ENCODE assay signal across 2 cellular contexts in the genomic region with DNA sequence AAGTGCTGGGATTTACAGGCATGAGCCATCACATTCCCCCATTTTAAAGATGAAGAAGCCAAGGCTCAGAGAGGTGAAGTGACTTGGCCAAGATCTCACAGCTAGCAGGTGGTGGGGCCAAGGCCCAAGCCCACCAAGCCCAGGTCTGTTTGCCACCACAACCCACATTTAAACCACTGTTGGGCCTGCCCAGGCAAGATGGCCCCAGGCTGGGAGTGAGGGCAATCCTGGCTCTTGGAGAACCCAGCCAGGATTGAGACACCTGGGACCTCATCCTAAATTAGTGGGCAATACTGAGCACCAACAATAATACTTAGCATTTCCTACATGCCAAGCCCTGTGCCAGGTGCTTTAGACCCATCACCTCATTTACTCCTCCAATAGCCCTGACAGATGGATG.
A peak's percentile ranks its signal among the peaks of the same experiment; 100 is the strongest.
TF ChIP-seq lines count a peak whose summit lies in the region.

No MANE protein-coding gene starts in this region.

TF ChIP-seq in H1, 55 proteins besides CTCF, POLR2A, EP300 and RAD21:
- TF ChIP-seq SIN3A (conservative IDR thresholded peaks at IDR 0.05 in 1 of 2, IDR thresholded peaks at IDR 0.05 in 1 of 2; ENCODE audit: low read depth in 1 of 2, low read length in 2 of 2), result no peak

TF ChIP-seq in HepG2, 621 proteins besides CTCF, POLR2A, EP300 and RAD21:
- TF ChIP-seq ZNF768 (CRISPR knock-in tag; IDR thresholded peaks at IDR 0.05), result peak; percentile 55; the same call in 1 of the 2 replicates
- no peak for TF ChIP-seq ZFP41 (CRISPR knock-in tag; IDR thresholded peaks at IDR 0.05; ENCODE audit: borderline replicate concordance)
- TF ChIP-seq SRF (IDR thresholded peaks at IDR 0.05; ENCODE audit: low read depth, low read length), result no peak
- TF ChIP-seq ZMAT3 (CRISPR knock-in tag; conservative IDR thresholded peaks at IDR 0.05), result no peak
- TF ChIP-seq TRIM24 (CRISPR knock-in tag; IDR thresholded peaks at IDR 0.05), result no peak
TF ChIP-seq in HepG2: peak in this region for 1.
